Comparison of ENCODE assay signal across 8 cellular contexts in the genomic region with DNA sequence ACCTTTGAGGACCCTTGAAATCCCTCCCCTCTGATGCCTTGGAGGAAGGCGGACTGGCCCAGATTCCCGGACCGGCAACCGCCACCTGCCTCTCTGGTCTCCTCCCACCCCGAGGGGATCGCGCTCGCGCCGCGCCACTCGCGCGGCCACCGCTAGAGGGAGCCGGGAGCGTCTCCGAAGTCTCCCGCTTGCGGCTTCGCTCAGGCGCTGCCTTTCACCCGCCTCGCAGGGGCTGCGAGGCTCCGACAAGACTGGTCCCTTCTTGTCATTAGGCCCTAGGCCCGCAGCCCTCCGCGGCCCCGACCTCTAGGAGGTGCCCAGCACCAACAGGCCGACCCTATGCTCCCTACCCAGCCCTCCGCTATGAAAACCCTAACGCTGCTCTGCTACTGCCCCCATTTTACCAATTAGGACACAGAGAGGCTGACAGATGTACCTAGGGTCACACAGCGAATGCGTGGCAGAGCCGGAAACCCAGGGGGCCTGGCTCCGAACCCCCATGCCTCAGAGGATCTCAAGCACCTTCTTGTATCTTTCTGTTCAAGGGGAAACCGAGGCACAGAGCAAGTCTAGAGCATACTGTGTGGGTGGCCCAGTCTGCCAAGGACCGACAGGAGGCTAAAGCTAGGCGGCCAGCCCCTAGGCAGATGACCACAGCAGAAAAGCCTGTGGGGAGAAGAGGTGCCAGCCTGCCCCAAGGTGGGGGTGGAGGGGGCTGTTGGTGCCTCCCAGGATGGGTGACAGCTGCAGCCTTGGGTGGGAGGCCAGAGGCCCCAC. TPM values are rescaled to one million over a fixed set of nuclear protein-coding genes. Genes with fewer than 3 reads are reported as not detected.
DNase-seq lines count a peak whose midpoint lies in the region; ATAC-seq and TF ChIP-seq lines count a peak whose summit lies in the region.

No MANE protein-coding gene starts in this region.

- POLR2A ChIA-PET in BJ (lab: Charles Lee), result no interaction called here

- ATAC-seq in lower lobe of right lung (peak; percentile 90 to 93), GM18907 (IDR thresholded peaks at IDR 0.05; ENCODE audit: unreplicated experiment) (no peak)

- H3K4me3 ChIP-seq in BJ (ENCODE audit: low read depth, low read length), result peak overlapping the region; percentile 18; the same call in 1 of the 2 replicates
- peak overlapping the region; percentile 14 for H3K4me3 ChIP-seq in choroid plexus epithelial cell (ENCODE audit: low read depth, low read length)
- H3K4me3 ChIP-seq in lower lobe of right lung, result peak overlapping the region; percentile 38

- TF ChIP-seq CTCF in BJ (IDR thresholded peaks at IDR 0.05; ENCODE audit: insufficient read depth, low read depth, low read length), result peak; percentile 100
- TF ChIP-seq CTCF in choroid plexus epithelial cell (conservative IDR thresholded peaks at IDR 0.05; ENCODE audit: low read depth, low read length), result peak; percentile 89
- peak; percentile 91 for TF ChIP-seq CTCF in lower lobe of right lung (IDR thresholded peaks at IDR 0.05)

- CTCF ChIA-PET in BJ (lab: Yijun Ruan, JAX), result interaction anchor here (0.6 to 2.6 kb wide), 15 partner anchors 7 to 107 kb away, joined by 3 to 18 read pairs (median 4); no protein-coding TSS in a partner anchor

- H3K4me1 ChIP-seq in lower lobe of right lung, result peaks cover 9% of the 10 kb centered on the region

- no peaks in the 10 kb centered on the region for H3K36me3 ChIP-seq in BJ (ENCODE audit: control insufficient read depth, insufficient read depth, low read length)
- H3K36me3 ChIP-seq in lower lobe of right lung, result no peaks in the 10 kb centered on the region

- no peak overlapping the region for H3K27ac ChIP-seq in lower lobe of right lung

- DNase-seq in BJ (ENCODE audit: low read depth) (no peak), H4 (ENCODE audit: low spot score) (peak; percentile 30), NCI-H345 treated with DMSO at 0.1 percent for 48 hours (lab: John Stamatoyannopoulos, UW; ENCODE audit: unreplicated experiment) (peak; percentile 42), choroid plexus epithelial cell (ENCODE audit: low read depth) (peak; percentile 70), lower lobe of right lung (peak; percentile 82)
- DNase-seq in activated CD4-positive, alpha-beta T cell treated with anti-CD3 and anti-CD28 coated beads for 4 hours, result peak; percentile 61 to 70
- peak; percentile 64 to 70 (median 66) for DNase-seq in stimulated activated CD4-positive, alpha-beta T cell treated with anti-CD3 and anti-CD28 coated beads, TNF-alpha, amount 100 ng/mL, for 48 hours (ENCODE audit: low read depth in 3 of 3)

- intact Hi-C loops in lower lobe of right lung (cut with DNase I), result no loop called here

- H3K9me3 ChIP-seq in lower lobe of right lung, result no peaks in the 10 kb centered on the region

- H3K27me3 ChIP-seq in BJ (ENCODE audit: control insufficient read depth, insufficient read depth, low read length) (peaks cover 29% of the 10 kb centered on the region), lower lobe of right lung (ENCODE audit: low read depth) (peaks cover 29% of the 10 kb centered on the region)

RNA-seq across cellular contexts. Expression of a gene that starts 21.4 kb away (rescaled TPM):
- polyA plus RNA-seq in BJ (2011; rRNA removed), result not detected in 2 replicates
- polyA minus RNA-seq in BJ (2011; rRNA and poly(A)+ RNA removed), result not detected in 2 replicates
- total RNA-seq in H4 (2014; rRNA removed; shearing (Covaris generic)), result not detected in 2 replicates
- total RNA-seq in lower lobe of right lung, result not detected
